In genomic region chr9:137162505-137163100, GRCh38 we compare ENCODE assay signal across 1 cellular context.
TF ChIP-seq lines count a peak whose summit lies in the region.

No MANE protein-coding gene starts in this region.

TF ChIP-seq in liver, 16 proteins besides CTCF, POLR2A, EP300 and RAD21 (continued from another document):
- TF ChIP-seq REST (IDR thresholded peaks at IDR 0.05) (no peak), MAX (IDR thresholded peaks at IDR 0.05) (no peak), NR2F2 (IDR thresholded peaks at IDR 0.05) (no peak), FOXA1 (IDR thresholded peaks at IDR 0.05) (no peak), HNF4A (conservative IDR thresholded peaks at IDR 0.05) (no peak)
